In genomic region chr11:65553301-65554001, GRCh38 we compare ENCODE assay signal across 8 cellular contexts. TPM values are rescaled to one million over a fixed set of nuclear protein-coding genes. Genes with fewer than 3 reads are reported as not detected.
DNase-seq lines count a peak whose midpoint lies in the region; ATAC-seq and TF ChIP-seq lines count a peak whose summit lies in the region.

No MANE protein-coding gene starts in this region.

- H3K27ac ChIP-seq in hepatocyte = no peak overlapping the region
- H3K27ac ChIP-seq in RWPE1 = no peak overlapping the region

- DNase-seq in AML-193 (lab: John Stamatoyannopoulos, UW) (peak; percentile 78 to 90), NAMALWA (ENCODE audit: low spot score) (peak; percentile 90), hepatocyte (ENCODE audit: low spot score) (no peak), RWPE1 (ENCODE audit: low spot score) (no peak), GM13977 (ENCODE audit: low spot score) (no peak)
- DNase-seq in activated CD4-positive, alpha-beta T cell treated with anti-CD3 and anti-CD28 coated beads for 4 hours = peak; percentile 62 to 68

- no peak for ATAC-seq in GM21825 (IDR thresholded peaks at IDR 0.05; ENCODE audit: unreplicated experiment)
- ATAC-seq in HG03039 (IDR thresholded peaks at IDR 0.05; ENCODE audit: unreplicated experiment) = no peak

- no peaks in the 10 kb centered on the region for H3K9me2 ChIP-seq in hepatocyte (replicated peaks; ENCODE audit: insufficient read depth)

- CTCF ChIA-PET in RWPE1 (lab: Yijun Ruan, JAX) = no interaction called here

- H3K4me2 ChIP-seq in hepatocyte = peak overlapping the region; percentile 33

- H4K20me1 ChIP-seq in hepatocyte (ENCODE audit: insufficient read depth, poor library complexity, severe bottlenecking) = no peaks in the 10 kb centered on the region

- no peak overlapping the region for H3K4me3 ChIP-seq in hepatocyte

- no peaks in the 10 kb centered on the region for H3K27me3 ChIP-seq in hepatocyte

- TF ChIP-seq CTCF in hepatocyte (IDR thresholded peaks at IDR 0.05; ENCODE audit: poor library complexity) (no peak), RWPE1 (conservative IDR thresholded peaks at IDR 0.05; ENCODE audit: low read depth) (no peak), GM13977 (IDR thresholded peaks at IDR 0.05; ENCODE audit: extremely low read depth, insufficient read depth, missing control alignments) (no peak)

- no peaks in the 10 kb centered on the region for H3K9me3 ChIP-seq in hepatocyte (ENCODE audit: low read depth)

- no peaks in the 10 kb centered on the region for H3K36me3 ChIP-seq in hepatocyte (replicated peaks; ENCODE audit: insufficient read depth, low read depth)

- H3K4me1 ChIP-seq in hepatocyte (ENCODE audit: insufficient read depth) = peaks cover 33% of the 10 kb centered on the region

- WGBS in hepatocyte (ENCODE audit: low lambda C conversion rate, missing lambda C conversion rate) = 40% methylated on average over 20 of the region's 37 CpGs

- POLR2A ChIA-PET in RWPE1 (lab: Yijun Ruan, JAX; ENCODE audit: low non-redundant PET) = no interaction called here

- H3K79me2 ChIP-seq in hepatocyte = peaks cover 29% of the 10 kb centered on the region

- in situ Hi-C loops in GM13977 (cut with MboI; ENCODE audit: low pct_unique_long_range_greater_than_20kb, low sequenced_read_pairs, unreplicated experiment) = no loop called here

- no peak overlapping the region for H2AFZ ChIP-seq in hepatocyte

RNA-seq across cellular contexts. Expression of gene LTBP3, which starts 4.7 kb away (rescaled TPM):
- total RNA-seq in hepatocyte = 46.0 and 53.7 TPM in 2 replicates
- 85.3 and 101 TPM in 2 replicates for polyA plus RNA-seq in hepatocyte

RNA-seq across cellular contexts. Expression of gene ZNRD2, which starts 16.8 kb away (rescaled TPM):
- 20.5 and 20.8 TPM in 2 replicates for total RNA-seq in hepatocyte
- polyA plus RNA-seq in hepatocyte = 52.4 and 57.3 TPM in 2 replicates

RNA-seq across cellular contexts. Expression of gene FAM89B, which starts 18.9 kb away (rescaled TPM):
- total RNA-seq in hepatocyte = 28.5 and 34.1 TPM in 2 replicates
- polyA plus RNA-seq in hepatocyte = 105 and 112 TPM in 2 replicates

RNA-seq across cellular contexts. Expression of gene EHBP1L1, which starts 22.4 kb away (rescaled TPM):
- 8.4 and 20.9 TPM in 2 replicates for total RNA-seq in hepatocyte
- polyA plus RNA-seq in hepatocyte = 12.5 and 18.1 TPM in 2 replicates

RNA-seq across cellular contexts. Expression of gene SCYL1, which starts 28.6 kb away (rescaled TPM):
- 80.4 and 83.9 TPM in 2 replicates for total RNA-seq in hepatocyte
- polyA plus RNA-seq in hepatocyte = 162 and 167 TPM in 2 replicates

Comparison
In these comparisons a context has a peak if more than half of its experiments do, and no peak if none do; other contexts are left out.
1. DNase-seq: peak in AML-193 (2 of 2), NAMALWA (single experiment) and activated CD4-positive, alpha-beta T cell treated with anti-CD3 and anti-CD28 coated beads for 4 hours (2 of 2); none in hepatocyte (single experiment), RWPE1 (single experiment) and GM13977 (single experiment).